8 cellular contexts compared by ENCODE assay signal in the genomic region with DNA sequence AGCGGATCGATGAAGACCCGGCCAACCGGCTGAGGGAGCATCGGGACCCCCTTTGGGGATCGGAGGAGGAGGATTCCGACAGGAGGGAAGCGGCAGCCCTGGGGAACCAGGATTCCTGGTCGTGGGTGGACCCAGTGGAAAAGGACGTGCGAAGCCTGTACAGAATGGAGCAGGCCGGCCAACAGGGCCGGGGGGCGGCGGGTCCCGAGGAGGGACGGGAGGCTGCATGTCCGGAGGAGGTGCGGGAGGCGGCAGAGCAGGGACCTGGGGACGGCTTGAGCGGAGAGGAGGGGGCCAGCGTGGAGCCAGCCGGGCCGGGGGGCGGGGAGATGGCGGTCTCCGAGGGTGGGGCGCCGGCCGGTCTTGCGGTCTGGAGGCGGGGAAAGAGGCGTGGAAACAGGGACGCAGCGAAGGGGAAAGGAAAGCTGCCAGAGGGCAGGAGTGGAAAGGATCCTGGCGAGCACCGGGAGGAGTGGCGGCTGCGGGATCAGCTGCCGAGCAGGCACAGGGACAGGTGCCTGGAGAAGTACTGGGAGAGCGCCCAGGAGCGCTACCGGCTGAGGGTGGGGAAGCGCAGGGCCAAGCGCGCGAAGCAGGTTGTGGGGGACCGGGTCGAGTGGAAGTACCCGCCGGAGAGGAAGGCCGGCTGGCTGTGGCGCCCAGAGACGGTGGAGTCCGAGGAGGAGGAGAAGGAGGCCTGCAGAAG. TPM values are rescaled to one million over a fixed set of nuclear protein-coding genes. Genes with fewer than 3 reads are reported as not detected.
A peak's percentile ranks its signal among the peaks of the same experiment; 100 is the strongest.
DNase-seq lines count a peak whose midpoint lies in the region; ATAC-seq, FAIRE-seq and TF ChIP-seq lines count a peak whose summit lies in the region.

A gene with protein sequence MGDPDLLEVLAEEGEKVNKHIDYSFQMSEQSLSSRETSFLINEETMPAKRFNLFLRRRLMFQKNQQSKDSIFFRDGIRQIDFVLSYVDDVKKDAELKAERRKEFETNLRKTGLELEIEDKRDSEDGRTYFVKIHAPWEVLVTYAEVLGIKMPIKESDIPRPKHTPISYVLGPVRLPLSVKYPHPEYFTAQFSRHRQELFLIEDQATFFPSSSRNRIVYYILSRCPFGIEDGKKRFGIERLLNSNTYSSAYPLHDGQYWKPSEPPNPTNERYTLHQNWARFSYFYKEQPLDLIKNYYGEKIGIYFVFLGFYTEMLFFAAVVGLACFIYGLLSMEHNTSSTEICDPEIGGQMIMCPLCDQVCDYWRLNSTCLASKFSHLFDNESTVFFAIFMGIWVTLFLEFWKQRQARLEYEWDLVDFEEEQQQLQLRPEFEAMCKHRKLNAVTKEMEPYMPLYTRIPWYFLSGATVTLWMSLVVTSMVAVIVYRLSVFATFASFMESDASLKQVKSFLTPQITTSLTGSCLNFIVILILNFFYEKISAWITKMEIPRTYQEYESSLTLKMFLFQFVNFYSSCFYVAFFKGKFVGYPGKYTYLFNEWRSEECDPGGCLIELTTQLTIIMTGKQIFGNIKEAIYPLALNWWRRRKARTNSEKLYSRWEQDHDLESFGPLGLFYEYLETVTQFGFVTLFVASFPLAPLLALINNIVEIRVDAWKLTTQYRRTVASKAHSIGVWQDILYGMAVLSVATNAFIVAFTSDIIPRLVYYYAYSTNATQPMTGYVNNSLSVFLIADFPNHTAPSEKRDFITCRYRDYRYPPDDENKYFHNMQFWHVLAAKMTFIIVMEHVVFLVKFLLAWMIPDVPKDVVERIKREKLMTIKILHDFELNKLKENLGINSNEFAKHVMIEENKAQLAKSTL (plus strand): TSS at position 444 of the 706 bp plus-strand sequence. CDS start 408 bp downstream, outside the sequence.

- FAIRE-seq in pancreas (lab: Jason Lieb, UNC): no peak

- H3K4me1 ChIP-seq in right atrium auricular region (peaks cover 0 to 19% of the 10 kb centered on the region in 2 donors), pancreas (peaks cover 0 to 6% (median 0%) of the 10 kb centered on the region in 3 donors)

- peak; percentile 76 for DNase-seq in GM06990 (ENCODE audit: extremely low read depth, insufficient read length)
- DNase-seq in NCI-H146 (lab: John Stamatoyannopoulos, UW): peak; percentile 85
- peak; percentile 8 for DNase-seq in activated naive CD8-positive, alpha-beta T cell treated with anti-CD3 and anti-CD28 coated beads, Interleukin-2, amount 50 U/mL, for 24 hours
- peak; percentile 62 for DNase-seq in right atrium auricular region (ENCODE audit: low spot score)
- DNase-seq in pancreas: peak; percentile 70 to 88 (median 84)
- no peak for DNase-seq in amniotic stem cell (lab: John Stamatoyannopoulos, UW)
- DNase-seq in activated CD4-positive, alpha-beta T cell treated with anti-CD3 and anti-CD28 coated beads, Interleukin-2, amount 50 U/mL, for 48 hours: no peak

- H3K4me1 Mint-ChIP-seq in activated naive CD8-positive, alpha-beta T cell treated with anti-CD3 and anti-CD28 coated beads, Interleukin-2, amount 50 U/mL, for 24 hours: peaks cover 8% of the 10 kb centered on the region

- no peak for TF ChIP-seq CTCF in GM06990 (IDR thresholded peaks at IDR 0.05; ENCODE audit: insufficient read depth, low read length, poor library complexity, severe bottlenecking)
- TF ChIP-seq CTCF in right atrium auricular region (IDR thresholded peaks at IDR 0.05): no peak
- TF ChIP-seq CTCF in pancreas (IDR thresholded peaks at IDR 0.05): no peak

- no peak within 1 kb of the TSS for H3K27ac Mint-ChIP-seq in activated naive CD8-positive, alpha-beta T cell treated with anti-CD3 and anti-CD28 coated beads, Interleukin-2, amount 50 U/mL, for 24 hours

- H3K36me3 Mint-ChIP-seq in activated naive CD8-positive, alpha-beta T cell treated with anti-CD3 and anti-CD28 coated beads, Interleukin-2, amount 50 U/mL, for 24 hours (ENCODE audit: low read depth): no peaks in the 10 kb centered on the region

- peak within 1 kb of the TSS; percentile 42 for H3K4me3 Mint-ChIP-seq in activated naive CD8-positive, alpha-beta T cell treated with anti-CD3 and anti-CD28 coated beads, Interleukin-2, amount 50 U/mL, for 24 hours

- 1% methylated on average over 39 to 56 of the region's 56 CpGs for WGBS in pancreas, 2 donors

- peak; percentile 51 for ATAC-seq in GM21737 (IDR thresholded peaks at IDR 0.05; ENCODE audit: unreplicated experiment)
- peak; percentile 36 for ATAC-seq in activated naive CD8-positive, alpha-beta T cell treated with anti-CD3 and anti-CD28 coated beads, Interleukin-2, amount 50 U/mL, for 24 hours
- peak; percentile 90 to 95 (median 92) for ATAC-seq in pancreas

- H3K4me3 ChIP-seq in GM06990 (replicated peaks; ENCODE audit: low read depth, low read length) (peak within 1 kb of the TSS; percentile 89), right atrium auricular region (peak within 1 kb of the TSS; percentile 65 to 68), pancreas (peak within 1 kb of the TSS; percentile 34 to 73 (median 60))

- H3K36me3 ChIP-seq in GM06990 (ENCODE audit: control insufficient read depth, insufficient read depth, low read length): no peaks in the 10 kb centered on the region
- H3K36me3 ChIP-seq in right atrium auricular region: no peaks in the 10 kb centered on the region
- no peaks in the 10 kb centered on the region for H3K36me3 ChIP-seq in pancreas

- intact Hi-C loops in pancreas (cut with DNase I): no loop called here

- no peaks in the 10 kb centered on the region for H3K9me3 Mint-ChIP-seq in activated naive CD8-positive, alpha-beta T cell treated with anti-CD3 and anti-CD28 coated beads, Interleukin-2, amount 50 U/mL, for 24 hours

- H3K27ac ChIP-seq in right atrium auricular region: peak within 1 kb of the TSS; percentile 83 to 90
- peak within 1 kb of the TSS; percentile 13 to 62 (median 40) for H3K27ac ChIP-seq in pancreas

- peaks cover 35% of the 10 kb centered on the region for H3K27me3 Mint-ChIP-seq in activated naive CD8-positive, alpha-beta T cell treated with anti-CD3 and anti-CD28 coated beads, Interleukin-2, amount 50 U/mL, for 24 hours

- H3K27me3 ChIP-seq in GM06990 (replicated peaks; ENCODE audit: control insufficient read depth, insufficient read depth, low read length) (no peaks in the 10 kb centered on the region), right atrium auricular region (no peaks in the 10 kb centered on the region), pancreas (no peaks in the 10 kb centered on the region)

- H3K9me3 ChIP-seq in right atrium auricular region (no peaks in the 10 kb centered on the region), pancreas (no peaks in the 10 kb centered on the region)

RNA-seq across cellular contexts. Expression of the gene that starts here (rescaled TPM):
- total RNA-seq in right atrium auricular region: 10 to 100 TPM; 38.7 to 94.3 TPM
- 1 to 10 TPM; 3.2 to 5.4 (median 4.5) TPM for total RNA-seq in pancreas
- 1 to 10 TPM; 1.3 to 3.3 TPM for polyA plus RNA-seq in pancreas

Comparison
In these comparisons a context has a peak if more than half of its experiments do, and no peak if none do; other contexts are left out.
1. RNA of the gene that starts here (total RNA-seq): 38.7 to 94.3 TPM in right atrium auricular region; 3.2 to 5.4 TPM in pancreas; every median in the first group is over 4 times any median in the second.
2. DNase-seq: peak in GM06990 (single experiment), NCI-H146 (single experiment), activated naive CD8-positive, alpha-beta T cell treated with anti-CD3 and anti-CD28 coated beads, Interleukin-2, amount 50 U/mL, for 24 hours (single experiment), right atrium auricular region (single experiment) and pancreas (6 of 6); none in amniotic stem cell (single experiment) and activated CD4-positive, alpha-beta T cell treated with anti-CD3 and anti-CD28 coated beads, Interleukin-2, amount 50 U/mL, for 48 hours (0 of 2).
3. ATAC-seq: peak in every context shown above with its lines; median percentile 92 in pancreas; 51 in GM21737; 36 in activated naive CD8-positive, alpha-beta T cell treated with anti-CD3 and anti-CD28 coated beads, Interleukin-2, amount 50 U/mL, for 24 hours.
4. Peak in every context shown above with its lines, with median percentiles within 50 percentile points of each other: H3K4me3 ChIP-seq.